ENCODE assay signal across 31 cellular contexts in genomic region chr4:94517492-94517891, GRCh38.
DNase-seq lines count a peak whose midpoint lies in the region; ATAC-seq and TF ChIP-seq lines count a peak whose summit lies in the region.
"Had no signal": no experiment of that assay in that cellular context is flagged by ENCODE, and none has a peak within 500 bp of the region (broad histone marks: within the 10 kb centered on the region; RNA-seq: fewer than 3 reads in every experiment).

No MANE protein-coding gene starts in this region.

- POLR2A ChIA-PET in CD4-positive, alpha-beta memory T cell (lab: Charles Lee; ENCODE audit: partially characterized antibody), result no interaction called here

- WGBS in suprapubic skin, result 100% methylated on average over 1 of the region's 1 CpG
- no CpG with 5 or more reads among the region's 1 CpG for WGBS in mesendoderm (ENCODE audit: extremely low coverage, insufficient coverage, low lambda C conversion rate)

- no peak overlapping the region for H2BK5ac ChIP-seq in mesendoderm (ENCODE audit: low read length)

- no peak for ATAC-seq in foreskin keratinocyte
- ATAC-seq in stimulated activated effector memory CD8-positive, alpha-beta T cell treated with anti-CD3 and anti-CD28 coated beads, Interleukin-12 subunit alpha, Interleukin-12 subunit beta, amount 100 ng/mL, for 72 hours, result no peak
- ATAC-seq: activated CD4-positive, CD25-positive, alpha-beta regulatory T cell treated with anti-CD3 and anti-CD28 coated beads, Interleukin-2, amount 50 U/mL, for 24 hours; activated T-cell treated with anti-CD3 and anti-CD28 coated beads, Interleukin-2, amount 50 U/mL, for 72 hours; naive thymus-derived CD8-positive, alpha-beta T cell; Right ventricle myocardium inferior; T-helper 17 cell had no signal

- H3K4me1 Mint-ChIP-seq in stimulated activated effector memory CD8-positive, alpha-beta T cell treated with anti-CD3 and anti-CD28 coated beads, Interleukin-12 subunit alpha, Interleukin-12 subunit beta, amount 100 ng/mL, for 72 hours, result peaks cover 16% of the 10 kb centered on the region
- H3K4me1 Mint-ChIP-seq in CD4-positive, alpha-beta memory T cell, result peaks cover 13 to 20% (median 17%) of the 10 kb centered on the region in 4 donors

- H3K9me3 ChIP-seq in left ventricle myocardium inferior (replicated peaks), result peaks cover 7% of the 10 kb centered on the region
- no peaks in the 10 kb centered on the region for H3K9me3 ChIP-seq in ascending aorta
- no peaks in the 10 kb centered on the region for H3K9me3 ChIP-seq in suprapubic skin
- H3K9me3 ChIP-seq in CD4-positive, alpha-beta memory T cell (ENCODE audit: control insufficient read depth in 1 of 2, low read length in 2 of 2), result no peaks in the 10 kb centered on the region
- H3K9me3 ChIP-seq: colonic mucosa, lower lobe of right lung, prostate gland, upper lobe of left lung had no signal

- H3K36me3 ChIP-seq in left ventricle myocardium inferior (no peaks in the 10 kb centered on the region), ascending aorta (no peaks in the 10 kb centered on the region), suprapubic skin (no peaks in the 10 kb centered on the region), mesendoderm (ENCODE audit: control insufficient read depth, insufficient read depth, low read length) (no peaks in the 10 kb centered on the region)
- no peaks in the 10 kb centered on the region for H3K36me3 ChIP-seq in CD4-positive, alpha-beta memory T cell (ENCODE audit: insufficient read depth, low read length)
- H3K36me3 ChIP-seq: colonic mucosa, lower lobe of right lung, prostate gland, sigmoid colon, upper lobe of left lung had no signal

- H4K5ac ChIP-seq in mesendoderm (ENCODE audit: low read length), result no peak overlapping the region

- TF ChIP-seq POLR2A in suprapubic skin (IDR thresholded peaks at IDR 0.05), result no peak

- TF ChIP-seq CTCF in left ventricle myocardium inferior (IDR thresholded peaks at IDR 0.05; ENCODE audit: borderline replicate concordance), result no peak
- TF ChIP-seq CTCF in ascending aorta (IDR thresholded peaks at IDR 0.05), result no peak
- TF ChIP-seq CTCF in foreskin keratinocyte (conservative IDR thresholded peaks at IDR 0.05), result no peak
- TF ChIP-seq CTCF in suprapubic skin (IDR thresholded peaks at IDR 0.05), result no peak

- DNase-seq in left ventricle myocardium inferior (no peak), cardiac septum (ENCODE audit: low spot score) (no peak), ascending aorta (ENCODE audit: low spot score in 2 of 2) (no peak), foreskin keratinocyte (no peak), suprapubic skin (ENCODE audit: low spot score in 2 of 2) (no peak), mesendoderm (no peak)
- no peak for DNase-seq in stimulated activated effector memory CD8-positive, alpha-beta T cell treated with anti-CD3 and anti-CD28 coated beads, Interleukin-12 subunit alpha, Interleukin-12 subunit beta, amount 100 ng/mL, for 72 hours (ENCODE audit: low spot score in 2 of 2)
- DNase-seq in CD4-positive, alpha-beta memory T cell, result no peak
- DNase-seq: activated CD4-positive, alpha-beta T cell treated with anti-CD3 and anti-CD28 coated beads, Interleukin-2, amount 50 U/mL, for 48 hours; activated naive CD4-positive, alpha-beta T cell treated with Interleukin-2 at 50 U/mL for 16 hours; activated T-cell treated with anti-CD3 and anti-CD28 coated beads, Interleukin-2, amount 50 U/mL, for 72 hours; AML-193; CD4-positive, CD25-positive, alpha-beta regulatory T cell; colonic mucosa; effector memory CD4-positive, alpha-beta T cell; Kasumi-1; lower lobe of right lung; naive thymus-derived CD8-positive, alpha-beta T cell; NCI-H1417 treated with DMSO at 0.1 percent for 48 hours; NCI-H2227 treated with DMSO at 0.1 percent for 48 hours; NCI-H526; sigmoid colon; stimulated activated CD4-positive, alpha-beta T cell treated with anti-CD3 and anti-CD28 coated beads, Interleukin-4, amount 100 ng/mL, for 4 hours; T-helper 17 cell; upper lobe of left lung had no signal

- no peak overlapping the region for H2BK120ac ChIP-seq in mesendoderm (ENCODE audit: low read depth, low read length)

- intact Hi-C loops in left ventricle myocardium inferior (cut with micrococcal nuclease) (no loop called here), cardiac septum (cut with DNase I) (no loop called here), ascending aorta (cut with DNase I) (no loop called here)
- intact Hi-C loops in CD4-positive, alpha-beta memory T cell (cut with micrococcal nuclease), result no loop called here

- TF ChIP-seq EP300 in suprapubic skin (IDR thresholded peaks at IDR 0.05), result no peak

- CTCF ChIA-PET in CD4-positive, alpha-beta memory T cell (lab: Charles Lee; ENCODE audit: partially characterized antibody), result no interaction called here

- H3K36me3 Mint-ChIP-seq in stimulated activated effector memory CD8-positive, alpha-beta T cell treated with anti-CD3 and anti-CD28 coated beads, Interleukin-12 subunit alpha, Interleukin-12 subunit beta, amount 100 ng/mL, for 72 hours, result no peaks in the 10 kb centered on the region
- no peaks in the 10 kb centered on the region for H3K36me3 Mint-ChIP-seq in CD4-positive, alpha-beta memory T cell

- no peak overlapping the region for H3K4me2 ChIP-seq in mesendoderm (ENCODE audit: low read length)
- H3K4me2 ChIP-seq: PC-9 had no signal

- H3K79me2 ChIP-seq in mesendoderm (ENCODE audit: control insufficient read depth, insufficient read depth, low read length), result peaks cover 2% of the 10 kb centered on the region

- H3K4ac ChIP-seq in mesendoderm (ENCODE audit: low read depth, low read length), result no peak overlapping the region

- H3K27me3 ChIP-seq in left ventricle myocardium inferior (ENCODE audit: low read depth), result no peaks in the 10 kb centered on the region
- H3K27me3 ChIP-seq in ascending aorta, result no peaks in the 10 kb centered on the region
- H3K27me3 ChIP-seq in foreskin keratinocyte, result no peaks in the 10 kb centered on the region
- H3K27me3 ChIP-seq in suprapubic skin, result no peaks in the 10 kb centered on the region
- H3K27me3 ChIP-seq in mesendoderm (ENCODE audit: insufficient read depth, low read length, poor library complexity), result no peaks in the 10 kb centered on the region
- H3K27me3 ChIP-seq in CD4-positive, alpha-beta memory T cell (ENCODE audit: insufficient read depth, low read length), result no peaks in the 10 kb centered on the region
- H3K27me3 ChIP-seq: colonic mucosa, sigmoid colon, upper lobe of left lung had no signal

- H3K56ac ChIP-seq in mesendoderm (ENCODE audit: low read length), result no peak overlapping the region

- no peak overlapping the region for H2BK15ac ChIP-seq in mesendoderm (replicated peaks; ENCODE audit: low read depth)

- H3K27ac Mint-ChIP-seq in stimulated activated effector memory CD8-positive, alpha-beta T cell treated with anti-CD3 and anti-CD28 coated beads, Interleukin-12 subunit alpha, Interleukin-12 subunit beta, amount 100 ng/mL, for 72 hours, result no peak overlapping the region
- no peak overlapping the region for H3K27ac Mint-ChIP-seq in CD4-positive, alpha-beta memory T cell
- H3K27ac Mint-ChIP-seq: activated T-cell treated with anti-CD3 and anti-CD28 coated beads, Interleukin-2, amount 50 U/mL, for 72 hours; brain; CD4-positive, CD25-positive, alpha-beta regulatory T cell; naive thymus-derived CD8-positive, alpha-beta T cell; T-helper 17 cell had no signal

- no peak overlapping the region for H3K18ac ChIP-seq in mesendoderm (ENCODE audit: low read length)

- H3K23ac ChIP-seq in mesendoderm (ENCODE audit: low read length), result no peak overlapping the region

- H3K79me1 ChIP-seq in mesendoderm (ENCODE audit: low read length), result peaks cover 10% of the 10 kb centered on the region

- H4K8ac ChIP-seq in mesendoderm (ENCODE audit: low read depth, low read length), result no peak overlapping the region

- H3K27me3 Mint-ChIP-seq in CD4-positive, alpha-beta memory T cell, result no peaks in the 10 kb centered on the region
- H3K27me3 Mint-ChIP-seq: brain; CD4-positive, CD25-positive, alpha-beta regulatory T cell; naive thymus-derived CD8-positive, alpha-beta T cell; T-helper 17 cell had no signal

- H3K9ac ChIP-seq in mesendoderm (ENCODE audit: low read length), result no peak overlapping the region

- no peak overlapping the region for H3K4me3 Mint-ChIP-seq in stimulated activated effector memory CD8-positive, alpha-beta T cell treated with anti-CD3 and anti-CD28 coated beads, Interleukin-12 subunit alpha, Interleukin-12 subunit beta, amount 100 ng/mL, for 72 hours
- no peak overlapping the region for H3K4me3 Mint-ChIP-seq in CD4-positive, alpha-beta memory T cell
- H3K4me3 Mint-ChIP-seq: activated T-cell treated with anti-CD3 and anti-CD28 coated beads, Interleukin-2, amount 50 U/mL, for 72 hours; brain; CD4-positive, CD25-positive, alpha-beta regulatory T cell; naive thymus-derived CD8-positive, alpha-beta T cell; T-helper 17 cell had no signal

- peaks cover 89% of the 10 kb centered on the region for H3K4me1 ChIP-seq in left ventricle myocardium inferior
- H3K4me1 ChIP-seq in ascending aorta, result peaks cover 0 to 68% of the 10 kb centered on the region in 2 donors
- H3K4me1 ChIP-seq in foreskin keratinocyte, result peaks cover 17% of the 10 kb centered on the region
- peaks cover 16% of the 10 kb centered on the region for H3K4me1 ChIP-seq in suprapubic skin
- peaks cover 2% of the 10 kb centered on the region for H3K4me1 ChIP-seq in mesendoderm (ENCODE audit: control insufficient read depth, low read depth, low read length)
- no peaks in the 10 kb centered on the region for H3K4me1 ChIP-seq in CD4-positive, alpha-beta memory T cell (ENCODE audit: insufficient read depth, low read length)

- H3K4me3 ChIP-seq in left ventricle myocardium inferior, result no peak overlapping the region
- no peak overlapping the region for H3K4me3 ChIP-seq in ascending aorta
- no peak overlapping the region for H3K4me3 ChIP-seq in suprapubic skin
- no peak overlapping the region for H3K4me3 ChIP-seq in mesendoderm (ENCODE audit: low read length)
- no peak overlapping the region for H3K4me3 ChIP-seq in CD4-positive, alpha-beta memory T cell (ENCODE audit: low read length in 2 of 2)
- H3K4me3 ChIP-seq: colonic mucosa, lower lobe of right lung, PC-9, prostate gland, sigmoid colon, upper lobe of left lung had no signal

- H3K27ac ChIP-seq in left ventricle myocardium inferior (replicated peaks), result peak overlapping the region; percentile 43
- H3K27ac ChIP-seq in ascending aorta, result peak overlapping the region; percentile 75
- peak overlapping the region; percentile 5 for H3K27ac ChIP-seq in foreskin keratinocyte
- H3K27ac ChIP-seq in suprapubic skin, result no peak overlapping the region
- H3K27ac ChIP-seq in mesendoderm (ENCODE audit: low read depth, low read length), result no peak overlapping the region
- no peak overlapping the region for H3K27ac ChIP-seq in CD4-positive, alpha-beta memory T cell (ENCODE audit: low read depth, low read length)
- H3K27ac ChIP-seq: colonic mucosa, HL-60, lower lobe of right lung, PC-9, upper lobe of left lung had no signal

- no peak overlapping the region for H2AK5ac ChIP-seq in mesendoderm (ENCODE audit: low read length)

- H3K9me3 Mint-ChIP-seq in stimulated activated effector memory CD8-positive, alpha-beta T cell treated with anti-CD3 and anti-CD28 coated beads, Interleukin-12 subunit alpha, Interleukin-12 subunit beta, amount 100 ng/mL, for 72 hours, result no peaks in the 10 kb centered on the region
- no peaks in the 10 kb centered on the region for H3K9me3 Mint-ChIP-seq in CD4-positive, alpha-beta memory T cell
- H3K9me3 Mint-ChIP-seq: CD4-positive, CD25-positive, alpha-beta regulatory T cell had no signal

Comparison
In these comparisons a context has a peak if more than half of its experiments do, and no peak if none do; other contexts are left out.
1. H3K27ac ChIP-seq: peak in left ventricle myocardium inferior (single experiment), ascending aorta (2 of 2) and foreskin keratinocyte (single experiment); none in suprapubic skin (single experiment), mesendoderm (single experiment) and CD4-positive, alpha-beta memory T cell (single experiment).